ENCODE assay signal across 8 cellular contexts in the genomic region with DNA sequence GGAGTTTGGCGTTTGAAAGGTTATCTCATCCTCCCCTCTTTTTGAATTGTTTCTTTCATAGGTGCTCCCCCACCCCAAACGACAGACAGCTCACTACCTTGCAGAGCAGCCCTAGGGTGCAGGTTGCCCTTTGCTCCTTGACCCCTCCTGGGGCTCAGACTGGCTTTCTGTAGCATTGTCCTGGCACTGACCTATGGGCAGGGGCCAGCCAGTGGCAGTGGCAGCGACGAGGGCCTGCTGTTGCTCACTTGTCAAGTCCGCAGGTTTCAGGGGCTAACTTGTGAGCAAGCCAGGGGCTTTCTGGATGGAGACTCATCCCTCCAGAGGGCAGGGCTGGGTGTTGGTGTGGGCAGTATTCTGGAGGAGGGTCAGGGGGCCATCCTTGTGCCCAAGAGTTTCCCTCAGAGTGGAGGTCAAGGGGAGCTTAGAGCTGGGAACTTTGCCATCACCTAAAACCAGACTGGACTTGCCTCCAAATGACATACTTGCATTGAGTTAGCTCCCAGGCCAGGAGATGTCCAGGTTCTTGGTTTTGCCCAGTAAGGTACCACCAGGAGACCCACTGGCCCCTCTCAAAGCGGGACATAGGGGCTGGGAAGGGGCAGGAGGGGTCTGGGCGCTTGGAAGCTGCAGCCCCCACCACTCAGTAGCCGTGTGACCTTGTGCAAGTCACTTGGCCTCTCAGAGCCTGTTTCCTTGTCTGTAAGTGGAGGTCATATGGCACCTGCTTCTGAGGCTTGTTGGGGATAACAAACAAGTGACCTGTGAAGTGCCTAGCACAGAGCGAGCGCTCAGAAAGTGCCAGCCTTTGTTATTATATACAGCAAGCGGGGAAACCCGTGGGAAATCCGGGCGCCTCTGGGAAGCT. TPM values are rescaled to one million over a fixed set of nuclear protein-coding genes. Genes with fewer than 3 reads are reported as not detected.
DNase-seq lines count a peak whose midpoint lies in the region; FAIRE-seq and TF ChIP-seq lines count a peak whose summit lies in the region.

No MANE protein-coding gene starts in this region.

- no peaks in the 10 kb centered on the region for H3K36me3 ChIP-seq in Caco-2 (ENCODE audit: control insufficient read depth, insufficient read depth, low read length)
- no peaks in the 10 kb centered on the region for H3K36me3 ChIP-seq in HAP-1 (replicated peaks)
- no peaks in the 10 kb centered on the region for H3K36me3 ChIP-seq in SJSA1
- H3K36me3 ChIP-seq in iPS-15b (ENCODE audit: control insufficient read depth, insufficient read depth, low read length), result no peaks in the 10 kb centered on the region
- no peaks in the 10 kb centered on the region for H3K36me3 ChIP-seq in testis (ENCODE audit: low read depth, missing control alignments)

- H3K4me1 ChIP-seq in Caco-2 (peaks cover 12% of the 10 kb centered on the region), HAP-1 (peaks cover 14% of the 10 kb centered on the region), SJSA1 (replicated peaks) (peaks cover 21% of the 10 kb centered on the region), iPS-15b (ENCODE audit: control insufficient read depth, insufficient read depth, low read length) (peaks cover 6% of the 10 kb centered on the region), testis (peaks cover 28% of the 10 kb centered on the region)

- FAIRE-seq in GM12891 (lab: Jason Lieb, UNC), result no peak

- in situ Hi-C loops in HAP-1 (cut with MboI; ENCODE audit: low sequenced_read_pairs), result no loop called here

- TF ChIP-seq CTCF in Caco-2 (IDR thresholded peaks at IDR 0.05; ENCODE audit: insufficient read depth in 1 of 2, low read depth in 1 of 2, low read length in 1 of 2, severe bottlenecking in 1 of 2, unreplicated experiment in 1 of 2), result no peak
- TF ChIP-seq CTCF in testis (IDR thresholded peaks at IDR 0.05), result no peak

- H3K9ac ChIP-seq in iPS-15b (ENCODE audit: low read depth, low read length), result no peak overlapping the region

- H3K9me3 ChIP-seq in Caco-2 (no peaks in the 10 kb centered on the region), HAP-1 (no peaks in the 10 kb centered on the region), SJSA1 (replicated peaks) (no peaks in the 10 kb centered on the region), iPS-15b (ENCODE audit: control insufficient read depth, insufficient read depth, low read length) (no peaks in the 10 kb centered on the region), testis (no peaks in the 10 kb centered on the region)

- DNase-seq in Caco-2 (peak in 1 of 2 experiments; percentile 23), HAP-1 (ENCODE audit: low spot score in 2 of 2) (no peak), SJSA1 (ENCODE audit: low read depth in 1 of 2, low spot score in 2 of 2) (peak; percentile 22 to 48), testis (no peak), DMS79 treated with DMSO at 0.1 percent for 48 hours (lab: John Stamatoyannopoulos, UW) (no peak), GM12891 (ENCODE audit: insufficient read length, low spot score) (no peak), DMS114 treated with DMSO at 0.1 percent for 48 hours (lab: John Stamatoyannopoulos, UW; ENCODE audit: unreplicated experiment) (no peak)

- H3K36me3 Mint-ChIP-seq in Caco-2 (ENCODE audit: insufficient read depth, unreplicated experiment), result no peaks in the 10 kb centered on the region

- H3K27me3 ChIP-seq in Caco-2 (replicated peaks; ENCODE audit: control insufficient read depth, insufficient read depth, low read length) (no peaks in the 10 kb centered on the region), HAP-1 (ENCODE audit: low read depth) (no peaks in the 10 kb centered on the region), SJSA1 (replicated peaks) (no peaks in the 10 kb centered on the region), iPS-15b (ENCODE audit: control insufficient read depth, insufficient read depth, low read length) (no peaks in the 10 kb centered on the region), testis (no peaks in the 10 kb centered on the region)

- CTCF ChIA-PET in Caco-2 (lab: Charles Lee), result no interaction called here

- H3K4me3 ChIP-seq in Caco-2 (ENCODE audit: low read depth, low read length), result no peak overlapping the region
- H3K4me3 ChIP-seq in HAP-1, result peak overlapping the region; percentile 49
- H3K4me3 ChIP-seq in SJSA1, result peak overlapping the region; percentile 35
- peak overlapping the region; percentile 30 for H3K4me3 ChIP-seq in iPS-15b (ENCODE audit: low read depth, low read length)
- H3K4me3 ChIP-seq in testis, result peak overlapping the region; percentile 55 to 71

- BruUV-seq in Caco-2 (replicated peaks; lab: Mats Ljungman, UMichigan), result no TSS peak

- H3K27ac ChIP-seq in SJSA1 (no peak overlapping the region; the same call in 1 of the 2 replicates), testis (peak overlapping the region; percentile 89 to 93)

- intact Hi-C loops in Caco-2 (cut with micrococcal nuclease; ENCODE audit: unreplicated experiment) (no loop called here), testis (cut with DNase I; ENCODE audit: low total_unique reads) (loop anchor here (10.0 kb wide), 1 partner anchor 60 kb away; a partner anchor contains a TSS)

- H3K27me3 Mint-ChIP-seq in Caco-2 (ENCODE audit: insufficient read depth, unreplicated experiment), result no peaks in the 10 kb centered on the region

- H3K27ac Mint-ChIP-seq in Caco-2 (ENCODE audit: unreplicated experiment), result no peak overlapping the region

- POLR2A ChIA-PET in Caco-2 (lab: Charles Lee), result interaction anchor here (1.7 kb wide), 1 partner anchor 41 kb away, joined by 9 read pairs; no protein-coding TSS in a partner anchor

- H3K4me3 Mint-ChIP-seq in Caco-2 (ENCODE audit: unreplicated experiment), result peak overlapping the region; percentile 47

- no peaks in the 10 kb centered on the region for H3K9me3 Mint-ChIP-seq in Caco-2 (ENCODE audit: unreplicated experiment)

- 33 to 37% methylated on average over 2 to 14 of the region's 14 CpGs for WGBS in testis, 2 donors

- TF ChIP-seq POLR2A in testis (IDR thresholded peaks at IDR 0.05), result no peak
- no peak for TF ChIP-seq POLR2A in GM12891 (IDR thresholded peaks at IDR 0.05; ENCODE audit: low read depth, low read length)

- peaks cover 7% of the 10 kb centered on the region for H3K4me1 Mint-ChIP-seq in Caco-2 (ENCODE audit: low read depth, unreplicated experiment)

TF ChIP-seq in GM12891, 5 proteins besides CTCF, POLR2A, EP300 and RAD21:
- TF ChIP-seq TAF1 (IDR thresholded peaks at IDR 0.05; ENCODE audit: low read depth, low read length) (no peak), PAX5 (IDR thresholded peaks at IDR 0.05; ENCODE audit: insufficient read depth, low read length, severe bottlenecking) (no peak)

RNA-seq across cellular contexts. Expression of a gene that starts 53.5 kb away (rescaled TPM):
- 49.8 and 53.2 TPM in 2 replicates for total RNA-seq in Caco-2 (2022)
- total RNA-seq in SJSA1 (2014; rRNA removed; shearing (Covaris generic)), result 65.1 and 106 TPM in 2 replicates
- total RNA-seq in testis, result 10 to 100 TPM; 36.0 to 42.6 TPM
- 37.1 TPM for polyA plus RNA-seq in testis (ENCODE audit: insufficient read depth, low read depth, low replicate concordance)
- polyA plus RNA-seq in GM12891 (2012; ENCODE audit: low read depth, missing spikeins), result 27.0 TPM

Comparison
In these comparisons a context has a peak if more than half of its experiments do, and no peak if none do; other contexts are left out.
1. DNase-seq: peak in SJSA1 (2 of 2); none in HAP-1 (0 of 2), testis (single experiment), DMS79 treated with DMSO at 0.1 percent for 48 hours (single experiment), GM12891 (single experiment) and DMS114 treated with DMSO at 0.1 percent for 48 hours (single experiment).